Comparison of ENCODE assay signal across 11 cellular contexts in genomic region chr1:225567789-225568188, GRCh38.
A peak's percentile ranks its signal among the peaks of the same experiment; 100 is the strongest.
DNase-seq lines count a peak whose midpoint lies in the region; ATAC-seq, FAIRE-seq and TF ChIP-seq lines count a peak whose summit lies in the region.
"Had no signal": no experiment of that assay in that cellular context is flagged by ENCODE, and none has a peak within 500 bp of the region (broad histone marks: within the 10 kb centered on the region; RNA-seq: fewer than 3 reads in every experiment).

No MANE protein-coding gene starts in this region.

- H3K9ac ChIP-seq in H1 (replicated peaks in 1 of 4; ENCODE audit: extremely low read depth in 1 of 4, low read depth in 3 of 4, low read length in 3 of 4), result no peak overlapping the region

- no peak for TF ChIP-seq EP300 in H1 (IDR thresholded peaks at IDR 0.05; ENCODE audit: borderline replicate concordance in 1 of 2, low read depth in 2 of 2, low read length in 2 of 2)

- H2AFZ ChIP-seq in GM23338, result no peak overlapping the region
- H2AFZ ChIP-seq in H1 (ENCODE audit: low read length), result no peak overlapping the region

- no peak overlapping the region for H3K18ac ChIP-seq in H1 (ENCODE audit: extremely low read depth, low read length)

- H3K23me2 ChIP-seq in H1 (ENCODE audit: low read depth, low read length), result no peaks in the 10 kb centered on the region

- POLR2A ChIA-PET in H1 (lab: Charles Lee; ENCODE audit: partially characterized antibody), result no interaction called here

- TF ChIP-seq RAD21 in H1 (IDR thresholded peaks at IDR 0.05 in 1 of 2, conservative IDR thresholded peaks at IDR 0.05 in 1 of 2; ENCODE audit: low read depth in 2 of 2, low read length in 2 of 2), result peak; percentile 40 to 47

- H3K27me3 Mint-ChIP-seq in GM23338 (ENCODE audit: insufficient read depth, low read depth, poor library complexity) (peaks cover 11% of the 10 kb centered on the region), osteocyte (ENCODE audit: unreplicated experiment) (no peaks in the 10 kb centered on the region)

- no peak overlapping the region for H3K14ac ChIP-seq in H1 (ENCODE audit: insufficient read length)

- H3K27me3 ChIP-seq in GM23338 (ENCODE audit: insufficient read depth) (no peaks in the 10 kb centered on the region), H1 (replicated peaks in 1 of 4; ENCODE audit: control insufficient read depth in 3 of 4, extremely low read depth in 1 of 4, insufficient read depth in 3 of 4, low read length in 3 of 4) (no peaks in the 10 kb centered on the region), uterus (no peaks in the 10 kb centered on the region)
- H3K27me3 ChIP-seq: adrenal gland had no signal

- H3K4me1 ChIP-seq in GM23338 (ENCODE audit: insufficient read depth) (peaks cover 14% of the 10 kb centered on the region), H1 (replicated peaks in 1 of 4; ENCODE audit: control insufficient read depth in 3 of 4, insufficient read depth in 4 of 4, low read length in 3 of 4) (peaks cover 0 to 6% (median 0%) of the 10 kb centered on the region in 4 experiments; a peak in 2 of 7 replicates), uterus (no peaks in the 10 kb centered on the region)

- no peak overlapping the region for H4K8ac ChIP-seq in H1 (ENCODE audit: extremely low read depth, insufficient read depth, low read length)

- H2BK120ac ChIP-seq in H1 (replicated peaks; ENCODE audit: low read depth, low read length), result no peak overlapping the region

- CTCF ChIA-PET in H1 (lab: Charles Lee; ENCODE audit: partially characterized antibody), result interaction anchor here (1.0 to 3.5 kb wide), 5 partner anchors 9 to 204 kb away, joined by 3 to 17 read pairs (median 6); no protein-coding TSS in a partner anchor

- H3K4me3 ChIP-seq in GM23338 (no peak overlapping the region), H1 (ENCODE audit: extremely low read depth in 1 of 4, insufficient read depth in 2 of 4, low read depth in 3 of 4, low read length in 4 of 4) (no peak overlapping the region), uterus (no peak overlapping the region)

- DNase-seq in GM23338 (ENCODE audit: low spot score) (peak; percentile 60), NCI-H460 (ENCODE audit: extremely low read depth, low read depth) (peak; percentile 16), H1 (ENCODE audit: low read depth in 1 of 2, low spot score in 2 of 2) (no peak), osteocyte (ENCODE audit: extremely low spot score, unreplicated experiment) (no peak), uterus (no peak), glomerular visceral epithelial cell (ENCODE audit: extremely low spot score) (no peak), islet precursor cell (no peak)
- DNase-seq: GOT3, NCI-H1092, T-helper 2 cell had no signal

- H2BK15ac ChIP-seq in H1 (ENCODE audit: low read length), result no peak overlapping the region

- H3K27ac Mint-ChIP-seq in GM23338 (no peak overlapping the region), osteocyte (ENCODE audit: unreplicated experiment) (peak overlapping the region; percentile 50)

- peak; percentile 68 for FAIRE-seq in H1 (lab: Jason Lieb, UNC)

- no peak overlapping the region for H4K91ac ChIP-seq in H1 (replicated peaks; ENCODE audit: insufficient read length, low read length)

- H3K36me3 Mint-ChIP-seq in GM23338 (ENCODE audit: low read depth), result peaks cover 32% of the 10 kb centered on the region
- peaks cover 21% of the 10 kb centered on the region for H3K36me3 Mint-ChIP-seq in osteocyte (ENCODE audit: unreplicated experiment)

- 0 out of 2 replicates have a peak, but pooled peaks cover 2% of the 10 kb centered on the region for H3K36me3 ChIP-seq in GM23338 (ENCODE audit: insufficient read depth)
- peaks cover 3 to 26% (median 7%) of the 10 kb centered on the region in 4 experiments; a peak in 6 of 8 replicates for H3K36me3 ChIP-seq in H1 (ENCODE audit: control insufficient read depth in 2 of 4, insufficient read depth in 4 of 4, low read length in 3 of 4)
- H3K36me3 ChIP-seq in uterus, result no peaks in the 10 kb centered on the region
- H3K36me3 ChIP-seq: adrenal gland had no signal

- H3K9me3 ChIP-seq in H1 (ENCODE audit: insufficient read depth in 2 of 2, low read depth in 1 of 2, low read length in 1 of 2), result no peaks in the 10 kb centered on the region
- H3K9me3 ChIP-seq in uterus, result no peaks in the 10 kb centered on the region
- H3K9me3 ChIP-seq: adrenal gland had no signal

- H2BK12ac ChIP-seq in H1 (ENCODE audit: low read depth, low read length), result no peak overlapping the region

- H3K56ac ChIP-seq in H1 (replicated peaks; ENCODE audit: insufficient read length, low read depth, low read length), result no peak overlapping the region

- no peak overlapping the region for H3K27ac ChIP-seq in GM23338 (ENCODE audit: low read depth)
- H3K27ac ChIP-seq in H1 (ENCODE audit: low read depth, low read length), result no peak overlapping the region
- H3K27ac ChIP-seq in uterus, result no peak overlapping the region

- 92% methylated on average over 2 of the region's 2 CpGs; no CpG with 5 or more reads in 1 of the 2 experiments for WGBS in H1 (ENCODE audit: extremely low coverage in 1 of 2, insufficient coverage in 1 of 2, insufficient read length in 1 of 2, insufficient replicate concordance in 2 of 2, low coverage in 1 of 2, low lambda C conversion rate in 2 of 2, missing lambda C conversion rate in 1 of 2), 2 experiments

- H3K4me2 ChIP-seq in GM23338 (no peak overlapping the region), H1 (ENCODE audit: insufficient read depth in 1 of 2, low read depth in 2 of 2, low read length in 2 of 2) (no peak overlapping the region)

- ATAC-seq in GM23338, result peak; percentile 57

- H3F3A ChIP-seq in GM23338 (replicated peaks; ENCODE audit: low read depth), result 0 out of 2 replicates have a peak, but pooled peaks cover 3% of the 10 kb centered on the region

- H3K4me3 Mint-ChIP-seq in GM23338 (no peak overlapping the region), osteocyte (ENCODE audit: unreplicated experiment) (no peak overlapping the region)

- no peak overlapping the region for H2AK5ac ChIP-seq in H1 (ENCODE audit: low read depth, low read length)

- H4K5ac ChIP-seq in H1 (ENCODE audit: insufficient read length, low read depth, low read length), result no peak overlapping the region

- H3K9me3 Mint-ChIP-seq in GM23338 (no peaks in the 10 kb centered on the region), osteocyte (ENCODE audit: unreplicated experiment) (no peaks in the 10 kb centered on the region)

- no peaks in the 10 kb centered on the region for H3K9me2 ChIP-seq in GM23338 (ENCODE audit: insufficient read depth)

- no peak overlapping the region for H2BK5ac ChIP-seq in H1 (ENCODE audit: low read depth, low read length)

- TF ChIP-seq POLR2A in H1 (IDR thresholded peaks at IDR 0.05; ENCODE audit: control extremely low read depth in 1 of 2, low read depth in 2 of 2, low read length in 2 of 2) (no peak), uterus (IDR thresholded peaks at IDR 0.05) (no peak)

- H4K20me1 ChIP-seq in GM23338 (replicated peaks; ENCODE audit: insufficient read depth) (peaks cover 31% of the 10 kb centered on the region), H1 (replicated peaks in 1 of 2; ENCODE audit: control insufficient read depth in 1 of 2, insufficient read depth in 2 of 2, low read length in 2 of 2) (peaks cover 1 to 9% of the 10 kb centered on the region in 2 experiments)

- peaks cover 4% of the 10 kb centered on the region; the same call in 1 of the 2 replicates for H3K79me1 ChIP-seq in H1 (ENCODE audit: low read depth, low read length)

- no peak overlapping the region for H3K23ac ChIP-seq in H1 (ENCODE audit: insufficient read length)

- H3K79me2 ChIP-seq in GM23338 (replicated peaks; ENCODE audit: insufficient read depth) (peaks cover 96% of the 10 kb centered on the region), H1 (ENCODE audit: control insufficient read depth in 1 of 2, insufficient read depth in 2 of 2, low read length in 2 of 2) (peaks cover 4 to 82% of the 10 kb centered on the region in 2 experiments)

- peak; percentile 48 to 52 for TF ChIP-seq CTCF in GM23338 (conservative IDR thresholded peaks at IDR 0.05; ENCODE audit: low read depth in 2 of 2)
- peak in 1 of 3 experiments; percentile 49; a peak in 1 of 4 replicates for TF ChIP-seq CTCF in H1 (IDR thresholded peaks at IDR 0.05; ENCODE audit: control extremely low read depth in 1 of 3, insufficient read depth in 1 of 3, low read depth in 1 of 3, low read length in 3 of 3)
- peak; percentile 36 for TF ChIP-seq CTCF in osteocyte (IDR thresholded peaks at IDR 0.05)
- TF ChIP-seq CTCF in uterus (IDR thresholded peaks at IDR 0.05), result no peak

- intact Hi-C loops in uterus (cut with DNase I; ENCODE audit: low total_unique reads), result no loop called here

- no peak overlapping the region for H3K4ac ChIP-seq in H1 (replicated peaks; ENCODE audit: insufficient read length, low read depth, low read length)

- no peak overlapping the region for H2BK20ac ChIP-seq in H1 (ENCODE audit: low read length)

- H3K4me1 Mint-ChIP-seq in GM23338, result peaks cover 41% of the 10 kb centered on the region
- peaks cover 35% of the 10 kb centered on the region for H3K4me1 Mint-ChIP-seq in osteocyte (ENCODE audit: unreplicated experiment)

TF ChIP-seq in GM23338, 12 proteins besides CTCF, POLR2A, EP300 and RAD21 (continues in another document):
- TF ChIP-seq CREB1 (CRISPR knock-in tag; IDR thresholded peaks at IDR 0.05; ENCODE audit: low read depth) (no peak), ETS1 (IDR thresholded peaks at IDR 0.05) (no peak), EZH2phosphoT487 (IDR thresholded peaks at IDR 0.05; ENCODE audit: unreplicated experiment) (no peak)

TF ChIP-seq in H1, 55 proteins besides CTCF, POLR2A, EP300 and RAD21 (continues in another document):
- no peak for TF ChIP-seq ZNF274 (IDR thresholded peaks at IDR 0.05; ENCODE audit: borderline replicate concordance, extremely low read depth, low read length)
- TF ChIP-seq BRCA1 (IDR thresholded peaks at IDR 0.05; ENCODE audit: low read depth, low read length), result no peak
- TF ChIP-seq NRF1 (IDR thresholded peaks at IDR 0.05; ENCODE audit: low read depth, low read length), result no peak
- no peak for TF ChIP-seq TBP (IDR thresholded peaks at IDR 0.05; ENCODE audit: low read depth, low read length)
- no peak for TF ChIP-seq RXRA (IDR thresholded peaks at IDR 0.05; ENCODE audit: insufficient read depth, low read depth, low read length)
- no peak for TF ChIP-seq HDAC6 (IDR thresholded peaks at IDR 0.05; ENCODE audit: low read depth, low read length)
- TF ChIP-seq SAP30 (IDR thresholded peaks at IDR 0.05; ENCODE audit: insufficient read depth, insufficient replicate concordance, low read length), result no peak
- TF ChIP-seq SIN3A (conservative IDR thresholded peaks at IDR 0.05 in 1 of 2, IDR thresholded peaks at IDR 0.05 in 1 of 2; ENCODE audit: low read depth in 1 of 2, low read length in 2 of 2), result no peak
- no peak for TF ChIP-seq CBX5 (IDR thresholded peaks at IDR 0.05; ENCODE audit: low read depth, low read length)
- no peak for TF ChIP-seq POLR2AphosphoS5 (IDR thresholded peaks at IDR 0.05; ENCODE audit: low read depth, low read length)
- TF ChIP-seq POU5F1 (IDR thresholded peaks at IDR 0.05; ENCODE audit: low read depth, low read length), result no peak
- no peak for TF ChIP-seq TAF7 (optimal IDR thresholded peaks at IDR 0.05; ENCODE audit: borderline replicate concordance, low read depth, low read length)
- TF ChIP-seq TAF1 (IDR thresholded peaks at IDR 0.05; ENCODE audit: low read depth, low read length), result no peak
- no peak for TF ChIP-seq KDM1A (IDR thresholded peaks at IDR 0.05; ENCODE audit: borderline replicate concordance, low read length)

Comparison
In these comparisons a context has a peak if more than half of its experiments do, and no peak if none do; other contexts are left out.
1. DNase-seq: peak in GM23338 (single experiment) and NCI-H460 (single experiment); none in H1 (0 of 2), osteocyte (single experiment), uterus (0 of 2), glomerular visceral epithelial cell (single experiment) and islet precursor cell (single experiment).
2. CTCF ChIP-seq: peak in GM23338 (2 of 2) and osteocyte (single experiment); none in uterus (0 of 4).